ENCODE assay signal across 1 cellular context in the genomic region with DNA sequence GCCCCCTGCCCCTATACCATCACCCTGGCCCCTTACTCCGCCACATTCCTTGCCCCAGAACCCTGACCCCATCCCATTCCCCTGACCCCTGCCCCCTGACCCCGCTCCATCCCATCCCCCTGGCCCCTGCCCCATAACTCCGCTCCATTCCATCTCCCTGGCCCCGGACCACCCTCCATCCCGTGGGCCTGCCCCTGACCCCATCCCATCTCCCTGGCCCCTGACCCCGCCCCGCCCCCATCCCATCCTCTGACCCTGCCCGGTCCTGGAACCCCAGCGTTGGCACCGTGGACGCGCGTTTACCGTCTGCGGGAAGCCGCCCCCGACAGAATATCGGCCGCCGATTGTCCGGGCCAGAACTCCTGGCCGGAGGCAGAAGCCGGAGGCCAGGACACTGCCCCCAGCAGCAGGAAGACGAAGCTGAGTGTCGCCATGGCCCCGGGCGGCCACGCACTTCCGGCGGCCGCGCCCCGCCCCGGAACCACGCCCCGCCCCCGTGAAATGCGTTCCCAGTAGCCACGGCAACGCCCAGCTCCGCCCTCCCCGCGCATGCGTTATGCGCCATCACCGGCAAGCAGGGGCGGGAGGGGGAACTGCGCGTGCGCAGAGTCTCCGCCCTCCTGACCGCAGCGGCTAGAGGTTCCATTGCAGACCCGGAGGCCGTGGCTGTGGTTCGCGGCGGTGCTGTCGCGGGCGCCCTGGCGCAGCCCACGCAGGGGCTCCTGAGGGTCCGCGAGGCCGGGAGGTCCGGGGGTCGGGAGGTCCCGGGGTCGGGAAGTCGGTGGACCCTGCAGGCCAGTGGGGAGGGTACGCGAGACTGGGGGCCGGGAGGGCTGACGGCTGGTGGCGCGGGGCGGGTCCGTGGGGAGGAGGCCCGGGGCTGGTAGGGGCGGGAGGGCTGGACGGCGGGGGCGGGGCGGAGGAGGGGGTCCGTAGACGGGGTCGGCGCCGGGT.
TF ChIP-seq lines count a peak whose summit lies in the region.

A gene with protein sequence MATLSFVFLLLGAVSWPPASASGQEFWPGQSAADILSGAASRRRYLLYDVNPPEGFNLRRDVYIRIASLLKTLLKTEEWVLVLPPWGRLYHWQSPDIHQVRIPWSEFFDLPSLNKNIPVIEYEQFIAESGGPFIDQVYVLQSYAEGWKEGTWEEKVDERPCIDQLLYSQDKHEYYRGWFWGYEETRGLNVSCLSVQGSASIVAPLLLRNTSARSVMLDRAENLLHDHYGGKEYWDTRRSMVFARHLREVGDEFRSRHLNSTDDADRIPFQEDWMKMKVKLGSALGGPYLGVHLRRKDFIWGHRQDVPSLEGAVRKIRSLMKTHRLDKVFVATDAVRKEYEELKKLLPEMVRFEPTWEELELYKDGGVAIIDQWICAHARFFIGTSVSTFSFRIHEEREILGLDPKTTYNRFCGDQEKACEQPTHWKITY (minus strand): TSS at position 458 of the 954 bp plus-strand sequence. CDS start 24 bp downstream, at position 434.

TF ChIP-seq in HepG2, 621 proteins besides CTCF, POLR2A, EP300 and RAD21 (continued from another document and continues in another):
- TF ChIP-seq RNF219 (CRISPR knock-in tag; IDR thresholded peaks at IDR 0.05) (no peak), TERF1 (CRISPR knock-in tag; IDR thresholded peaks at IDR 0.05) (no peak), ZBTB21 (CRISPR knock-in tag; IDR thresholded peaks at IDR 0.05) (no peak), HINFP (CRISPR knock-in tag; IDR thresholded peaks at IDR 0.05; ENCODE audit: low read depth) (no peak), SALL1 (CRISPR knock-in tag; IDR thresholded peaks at IDR 0.05) (peak; percentile 58; the same call in 1 of the 2 replicates), ZFP1 (CRISPR knock-in tag; IDR thresholded peaks at IDR 0.05) (no peak), DNMT3B (CRISPR knock-in tag; conservative IDR thresholded peaks at IDR 0.05) (no peak; the same call in 1 of the 2 replicates), KLF16 (CRISPR knock-in tag; IDR thresholded peaks at IDR 0.05) (peak in 1 of 2 experiments; percentile 61; a peak in 1 of 4 replicates), ATM (IDR thresholded peaks at IDR 0.05; ENCODE audit: borderline replicate concordance) (no peak), ZNF430 (CRISPR knock-in tag; IDR thresholded peaks at IDR 0.05) (no peak), ZNF619 (CRISPR knock-in tag; IDR thresholded peaks at IDR 0.05) (no peak), ZHX1 (CRISPR knock-in tag; IDR thresholded peaks at IDR 0.05; ENCODE audit: low read depth) (no peak), KDM5B (CRISPR knock-in tag; IDR thresholded peaks at IDR 0.05; ENCODE audit: borderline replicate concordance) (peak; percentile 30; the same call in 1 of the 2 replicates), HMGXB4 (CRISPR knock-in tag; IDR thresholded peaks at IDR 0.05; ENCODE audit: borderline replicate concordance in 1 of 2, low read depth in 1 of 2) (0 out of 4 replicates have a peak, but pooled peaks of 1 of the 2 experiments have one; percentile 17), NFYB (CRISPR knock-in tag; IDR thresholded peaks at IDR 0.05) (peak; percentile 19; the same call in 1 of the 2 replicates), CCDC6 (CRISPR knock-in tag; IDR thresholded peaks at IDR 0.05) (no peak), KDM4B (CRISPR knock-in tag; IDR thresholded peaks at IDR 0.05) (no peak), ZNF383 (CRISPR knock-in tag; IDR thresholded peaks at IDR 0.05; ENCODE audit: borderline replicate concordance) (no peak), ZFY (CRISPR knock-in tag; IDR thresholded peaks at IDR 0.05) (peak; percentile 80), ZNF382 (CRISPR knock-in tag; IDR thresholded peaks at IDR 0.05; ENCODE audit: borderline replicate concordance) (no peak), JUNB (CRISPR knock-in tag; IDR thresholded peaks at IDR 0.05; ENCODE audit: borderline replicate concordance) (no peak), DDIT3 (CRISPR knock-in tag; IDR thresholded peaks at IDR 0.05) (no peak), PHF5A (CRISPR knock-in tag; IDR thresholded peaks at IDR 0.05; ENCODE audit: low read depth, unreplicated experiment) (no peak), ZNF549 (CRISPR knock-in tag; IDR thresholded peaks at IDR 0.05) (no peak), TOPORS (CRISPR knock-in tag; IDR thresholded peaks at IDR 0.05) (no peak), ZNF709 (CRISPR knock-in tag; IDR thresholded peaks at IDR 0.05) (no peak), REPIN1 (CRISPR knock-in tag; IDR thresholded peaks at IDR 0.05; ENCODE audit: borderline replicate concordance, low read depth) (no peak; the same call in 1 of the 2 replicates), ZNF749 (CRISPR knock-in tag; IDR thresholded peaks at IDR 0.05; ENCODE audit: borderline replicate concordance) (no peak)
- TF ChIP-seq, protein P1, sequence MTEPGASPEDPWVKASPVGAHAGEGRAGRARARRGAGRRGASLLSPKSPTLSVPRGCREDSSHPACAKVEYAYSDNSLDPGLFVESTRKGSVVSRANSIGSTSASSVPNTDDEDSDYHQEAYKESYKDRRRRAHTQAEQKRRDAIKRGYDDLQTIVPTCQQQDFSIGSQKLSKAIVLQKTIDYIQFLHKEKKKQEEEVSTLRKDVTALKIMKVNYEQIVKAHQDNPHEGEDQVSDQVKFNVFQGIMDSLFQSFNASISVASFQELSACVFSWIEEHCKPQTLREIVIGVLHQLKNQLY (CRISPR knock-in tag; IDR thresholded peaks at IDR 0.05) = no peak
- TF ChIP-seq, protein P2, sequence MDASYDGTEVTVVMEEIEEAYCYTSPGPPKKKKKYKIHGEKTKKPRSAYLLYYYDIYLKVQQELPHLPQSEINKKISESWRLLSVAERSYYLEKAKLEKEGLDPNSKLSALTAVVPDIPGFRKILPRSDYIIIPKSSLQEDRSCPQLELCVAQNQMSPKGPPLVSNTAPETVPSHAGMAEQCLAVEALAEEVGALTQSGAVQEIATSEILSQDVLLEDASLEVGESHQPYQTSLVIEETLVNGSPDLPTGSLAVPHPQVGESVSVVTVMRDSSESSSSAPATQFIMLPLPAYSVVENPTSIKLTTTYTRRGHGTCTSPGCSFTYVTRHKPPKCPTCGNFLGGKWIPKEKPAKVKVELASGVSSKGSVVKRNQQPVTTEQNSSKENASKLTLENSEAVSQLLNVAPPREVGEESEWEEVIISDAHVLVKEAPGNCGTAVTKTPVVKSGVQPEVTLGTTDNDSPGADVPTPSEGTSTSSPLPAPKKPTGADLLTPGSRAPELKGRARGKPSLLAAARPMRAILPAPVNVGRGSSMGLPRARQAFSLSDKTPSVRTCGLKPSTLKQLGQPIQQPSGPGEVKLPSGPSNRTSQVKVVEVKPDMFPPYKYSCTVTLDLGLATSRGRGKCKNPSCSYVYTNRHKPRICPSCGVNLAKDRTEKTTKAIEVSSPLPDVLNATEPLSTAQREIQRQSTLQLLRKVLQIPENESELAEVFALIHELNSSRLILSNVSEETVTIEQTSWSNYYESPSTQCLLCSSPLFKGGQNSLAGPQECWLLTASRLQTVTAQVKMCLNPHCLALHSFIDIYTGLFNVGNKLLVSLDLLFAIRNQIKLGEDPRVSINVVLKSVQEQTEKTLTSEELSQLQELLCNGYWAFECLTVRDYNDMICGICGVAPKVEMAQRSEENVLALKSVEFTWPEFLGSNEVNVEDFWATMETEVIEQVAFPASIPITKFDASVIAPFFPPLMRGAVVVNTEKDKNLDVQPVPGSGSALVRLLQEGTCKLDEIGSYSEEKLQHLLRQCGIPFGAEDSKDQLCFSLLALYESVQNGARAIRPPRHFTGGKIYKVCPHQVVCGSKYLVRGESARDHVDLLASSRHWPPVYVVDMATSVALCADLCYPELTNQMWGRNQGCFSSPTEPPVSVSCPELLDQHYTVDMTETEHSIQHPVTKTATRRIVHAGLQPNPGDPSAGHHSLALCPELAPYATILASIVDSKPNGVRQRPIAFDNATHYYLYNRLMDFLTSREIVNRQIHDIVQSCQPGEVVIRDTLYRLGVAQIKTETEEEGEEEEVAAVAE (CRISPR knock-in tag; IDR thresholded peaks at IDR 0.05; ENCODE audit: borderline replicate concordance) = no peak
- TF ChIP-seq, protein P3, sequence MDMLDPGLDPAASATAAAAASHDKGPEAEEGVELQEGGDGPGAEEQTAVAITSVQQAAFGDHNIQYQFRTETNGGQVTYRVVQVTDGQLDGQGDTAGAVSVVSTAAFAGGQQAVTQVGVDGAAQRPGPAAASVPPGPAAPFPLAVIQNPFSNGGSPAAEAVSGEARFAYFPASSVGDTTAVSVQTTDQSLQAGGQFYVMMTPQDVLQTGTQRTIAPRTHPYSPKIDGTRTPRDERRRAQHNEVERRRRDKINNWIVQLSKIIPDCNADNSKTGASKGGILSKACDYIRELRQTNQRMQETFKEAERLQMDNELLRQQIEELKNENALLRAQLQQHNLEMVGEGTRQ (IDR thresholded peaks at IDR 0.05; ENCODE audit: low read depth, low read length) = no peak
- TF ChIP-seq, protein P3 (CRISPR knock-in tag; IDR thresholded peaks at IDR 0.05; ENCODE audit: borderline replicate concordance) = no peak
